In genomic region chr5:133196441-133197085, GRCh38 we compare ENCODE assay signal across 1 cellular context.
TF ChIP-seq lines count a peak whose summit lies in the region.

No MANE protein-coding gene starts in this region.

TF ChIP-seq in GM23338, 12 proteins besides CTCF, POLR2A, EP300 and RAD21 (continued from another document):
- TF ChIP-seq, protein P1, sequence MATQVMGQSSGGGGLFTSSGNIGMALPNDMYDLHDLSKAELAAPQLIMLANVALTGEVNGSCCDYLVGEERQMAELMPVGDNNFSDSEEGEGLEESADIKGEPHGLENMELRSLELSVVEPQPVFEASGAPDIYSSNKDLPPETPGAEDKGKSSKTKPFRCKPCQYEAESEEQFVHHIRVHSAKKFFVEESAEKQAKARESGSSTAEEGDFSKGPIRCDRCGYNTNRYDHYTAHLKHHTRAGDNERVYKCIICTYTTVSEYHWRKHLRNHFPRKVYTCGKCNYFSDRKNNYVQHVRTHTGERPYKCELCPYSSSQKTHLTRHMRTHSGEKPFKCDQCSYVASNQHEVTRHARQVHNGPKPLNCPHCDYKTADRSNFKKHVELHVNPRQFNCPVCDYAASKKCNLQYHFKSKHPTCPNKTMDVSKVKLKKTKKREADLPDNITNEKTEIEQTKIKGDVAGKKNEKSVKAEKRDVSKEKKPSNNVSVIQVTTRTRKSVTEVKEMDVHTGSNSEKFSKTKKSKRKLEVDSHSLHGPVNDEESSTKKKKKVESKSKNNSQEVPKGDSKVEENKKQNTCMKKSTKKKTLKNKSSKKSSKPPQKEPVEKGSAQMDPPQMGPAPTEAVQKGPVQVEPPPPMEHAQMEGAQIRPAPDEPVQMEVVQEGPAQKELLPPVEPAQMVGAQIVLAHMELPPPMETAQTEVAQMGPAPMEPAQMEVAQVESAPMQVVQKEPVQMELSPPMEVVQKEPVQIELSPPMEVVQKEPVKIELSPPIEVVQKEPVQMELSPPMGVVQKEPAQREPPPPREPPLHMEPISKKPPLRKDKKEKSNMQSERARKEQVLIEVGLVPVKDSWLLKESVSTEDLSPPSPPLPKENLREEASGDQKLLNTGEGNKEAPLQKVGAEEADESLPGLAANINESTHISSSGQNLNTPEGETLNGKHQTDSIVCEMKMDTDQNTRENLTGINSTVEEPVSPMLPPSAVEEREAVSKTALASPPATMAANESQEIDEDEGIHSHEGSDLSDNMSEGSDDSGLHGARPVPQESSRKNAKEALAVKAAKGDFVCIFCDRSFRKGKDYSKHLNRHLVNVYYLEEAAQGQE (IDR thresholded peaks at IDR 0.05; ENCODE audit: unreplicated experiment): no peak
- TF ChIP-seq ZNF462 (CRISPR knock-in tag; IDR thresholded peaks at IDR 0.05): no peak
- TF ChIP-seq EZH2phosphoT487 (IDR thresholded peaks at IDR 0.05; ENCODE audit: unreplicated experiment): no peak
- TF ChIP-seq EZH2 (IDR thresholded peaks at IDR 0.05; ENCODE audit: low read depth, unreplicated experiment): no peak
- TF ChIP-seq STAT1 (IDR thresholded peaks at IDR 0.05; ENCODE audit: unreplicated experiment): no peak
- no peak for TF ChIP-seq JUNB (IDR thresholded peaks at IDR 0.05; ENCODE audit: unreplicated experiment)
- TF ChIP-seq CREB1 (CRISPR knock-in tag; IDR thresholded peaks at IDR 0.05; ENCODE audit: low read depth): no peak
- TF ChIP-seq, protein P2, sequence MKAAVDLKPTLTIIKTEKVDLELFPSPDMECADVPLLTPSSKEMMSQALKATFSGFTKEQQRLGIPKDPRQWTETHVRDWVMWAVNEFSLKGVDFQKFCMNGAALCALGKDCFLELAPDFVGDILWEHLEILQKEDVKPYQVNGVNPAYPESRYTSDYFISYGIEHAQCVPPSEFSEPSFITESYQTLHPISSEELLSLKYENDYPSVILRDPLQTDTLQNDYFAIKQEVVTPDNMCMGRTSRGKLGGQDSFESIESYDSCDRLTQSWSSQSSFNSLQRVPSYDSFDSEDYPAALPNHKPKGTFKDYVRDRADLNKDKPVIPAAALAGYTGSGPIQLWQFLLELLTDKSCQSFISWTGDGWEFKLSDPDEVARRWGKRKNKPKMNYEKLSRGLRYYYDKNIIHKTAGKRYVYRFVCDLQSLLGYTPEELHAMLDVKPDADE (IDR thresholded peaks at IDR 0.05): no peak
TF ChIP-seq in GM23338: peak in this region for 0.
